Comparison of ENCODE assay signal across 8 cellular contexts in the genomic region with DNA sequence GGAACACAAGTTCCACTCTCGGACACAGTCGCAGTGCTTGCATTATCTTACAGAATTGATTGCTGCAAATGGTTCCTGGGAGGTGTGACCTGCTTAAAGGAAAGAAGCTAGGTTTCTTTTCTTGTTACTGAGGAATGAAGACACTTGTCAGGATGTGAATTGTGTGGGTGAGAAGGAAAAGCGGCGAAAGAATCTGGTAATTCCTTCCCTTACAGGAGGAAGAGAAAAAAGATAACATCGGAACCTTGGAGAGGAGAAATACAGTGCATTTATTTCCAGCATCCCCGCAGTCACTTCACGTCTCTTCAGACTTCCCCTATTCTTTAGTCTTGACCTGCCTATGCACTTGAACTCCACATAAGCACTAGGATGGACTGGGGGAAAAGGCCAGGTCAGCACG. TPM values are rescaled to one million over a fixed set of nuclear protein-coding genes. Genes with fewer than 3 reads are reported as not detected.
DNase-seq lines count a peak whose midpoint lies in the region; ATAC-seq and TF ChIP-seq lines count a peak whose summit lies in the region.

No MANE protein-coding gene starts in this region.

- in situ Hi-C loops in gastrocnemius medialis (cut with MboI; ENCODE audit: low sequenced_read_pairs in 4 of 4): no loop called here

- H3K9me2 ChIP-seq in hepatocyte (replicated peaks; ENCODE audit: insufficient read depth): no peaks in the 10 kb centered on the region

- no peak for TF ChIP-seq POLR2A in gastrocnemius medialis (IDR thresholded peaks at IDR 0.05)

- no peaks in the 10 kb centered on the region for H3K27me3 ChIP-seq in hepatocyte
- H3K27me3 ChIP-seq in gastrocnemius medialis: peaks cover 0 to 10% (median 0%) of the 10 kb centered on the region in 3 donors

- DNase-seq in hepatocyte (ENCODE audit: low spot score) (no peak), gastrocnemius medialis (no peak), NCI-H524 (lab: John Stamatoyannopoulos, UW) (no peak), NCI-H2196 treated with DMSO at 0.1 percent for 48 hours (lab: John Stamatoyannopoulos, UW; ENCODE audit: unreplicated experiment) (no peak)

- TF ChIP-seq CTCF in VCaP (conservative IDR thresholded peaks at IDR 0.05) (no peak), hepatocyte (IDR thresholded peaks at IDR 0.05; ENCODE audit: poor library complexity) (no peak), gastrocnemius medialis (IDR thresholded peaks at IDR 0.05 in 4 of 5, conservative IDR thresholded peaks at IDR 0.05 in 1 of 5) (no peak)

- H3K9me3 ChIP-seq in hepatocyte (ENCODE audit: low read depth) (no peaks in the 10 kb centered on the region), gastrocnemius medialis (no peaks in the 10 kb centered on the region)

- H3K4me3 ChIP-seq in hepatocyte: no peak overlapping the region
- H3K4me3 ChIP-seq in gastrocnemius medialis: peak overlapping the region; percentile 46 to 62 (median 58)

- H3K27ac ChIP-seq in VCaP: peak overlapping the region; percentile 98
- H3K27ac ChIP-seq in hepatocyte: peak overlapping the region; percentile 13
- no peak overlapping the region for H3K27ac ChIP-seq in gastrocnemius medialis

- H3K36me3 ChIP-seq in hepatocyte (replicated peaks; ENCODE audit: insufficient read depth, low read depth) (no peaks in the 10 kb centered on the region), gastrocnemius medialis (no peaks in the 10 kb centered on the region)

- H3K4me1 ChIP-seq in hepatocyte (ENCODE audit: insufficient read depth): no peaks in the 10 kb centered on the region
- H3K4me1 ChIP-seq in gastrocnemius medialis: peaks cover 5 to 14% of the 10 kb centered on the region in 2 donors

- 39% methylated on average over 8 of the region's 8 CpGs for WGBS in hepatocyte (ENCODE audit: low lambda C conversion rate, missing lambda C conversion rate)

- peak overlapping the region; percentile 79 for H2AFZ ChIP-seq in hepatocyte

- H4K20me1 ChIP-seq in hepatocyte (ENCODE audit: insufficient read depth, poor library complexity, severe bottlenecking): no peaks in the 10 kb centered on the region

- ATAC-seq in HG03378 (IDR thresholded peaks at IDR 0.05; ENCODE audit: unreplicated experiment) (peak; percentile 11), gastrocnemius medialis (peak in 1 of 2 donors; percentile 23), HG03520 (IDR thresholded peaks at IDR 0.05; ENCODE audit: unreplicated experiment) (no peak), HG02763 (IDR thresholded peaks at IDR 0.05; ENCODE audit: unreplicated experiment) (no peak)

- H3K79me2 ChIP-seq in hepatocyte: peaks cover 20% of the 10 kb centered on the region

- intact Hi-C loops in gastrocnemius medialis (cut with DNase I; ENCODE audit: low total_unique reads): no loop called here

- peak overlapping the region; percentile 79 for H3K4me2 ChIP-seq in hepatocyte

RNA-seq across cellular contexts. Expression of gene CCSER1, which starts 0.4 kb away (rescaled TPM):
- total RNA-seq in hepatocyte: 21.8 and 23.4 TPM in 2 replicates
- 4.7 and 5.2 TPM in 2 replicates for polyA plus RNA-seq in hepatocyte
- under 1 TPM; 0.39 to 0.83 (median 0.63) TPM for total RNA-seq in gastrocnemius medialis

Comparison
In these comparisons a context has a peak if more than half of its experiments do, and no peak if none do; other contexts are left out.
1. H3K27ac ChIP-seq: peak in VCaP (single experiment) and hepatocyte (single experiment); none in gastrocnemius medialis (0 of 4).
2. RNA of gene CCSER1, which starts 0.4 kb away (total RNA-seq): 21.8 to 23.4 TPM in hepatocyte; 0.39 to 0.83 TPM in gastrocnemius medialis; every median in the first group is over 10 times any median in the second.